Comparison of ENCODE assay signal across 13 cellular contexts in genomic region chr22:37044634-37045625, GRCh38. TPM values are rescaled to one million over a fixed set of nuclear protein-coding genes. Genes with fewer than 3 reads are reported as not detected.
DNase-seq lines count a peak whose midpoint lies in the region; ATAC-seq, FAIRE-seq and TF ChIP-seq lines count a peak whose summit lies in the region.
"Had no signal": no experiment of that assay in that cellular context is flagged by ENCODE, and none has a peak within 500 bp of the region (broad histone marks: within the 10 kb centered on the region; RNA-seq: fewer than 3 reads in every experiment).

No MANE protein-coding gene starts in this region.

- no peaks in the 10 kb centered on the region for H4K20me1 ChIP-seq in BLaER1
- H4K20me1 ChIP-seq in keratinocyte (ENCODE audit: control insufficient read depth, extremely low read depth, insufficient read depth, low read length) = no peaks in the 10 kb centered on the region

- H3K36me3 Mint-ChIP-seq in naive thymus-derived CD8-positive, alpha-beta T cell = no peaks in the 10 kb centered on the region
- H3K36me3 Mint-ChIP-seq: CD8-positive, alpha-beta memory T cell; T-cell had no signal

- H2AFZ ChIP-seq in keratinocyte (ENCODE audit: control insufficient read depth, low read length) = no peak overlapping the region

- FAIRE-seq in GM18507 (lab: Jason Lieb, UNC) (peak; percentile 39), keratinocyte (lab: Jason Lieb, UNC) (peak; percentile 58)

- no peaks in the 10 kb centered on the region for H3K9me3 Mint-ChIP-seq in naive thymus-derived CD8-positive, alpha-beta T cell
- H3K9me3 Mint-ChIP-seq: CD8-positive, alpha-beta memory T cell; nephron; T-cell had no signal

- H3K4me2 ChIP-seq in BLaER1 = peak overlapping the region; percentile 49
- H3K4me2 ChIP-seq in keratinocyte (ENCODE audit: control insufficient read depth, extremely low read depth, insufficient read depth, low read depth, low read length) = no peak overlapping the region

- H3K27me3 Mint-ChIP-seq in naive thymus-derived CD8-positive, alpha-beta T cell = peaks cover 0 to 7% (median 0%) of the 10 kb centered on the region in 5 donors

- TF ChIP-seq CTCF in RWPE2 (IDR thresholded peaks at IDR 0.05; ENCODE audit: poor library complexity, severe bottlenecking) (no peak), keratinocyte (optimal IDR thresholded peaks at IDR 0.05 in 1 of 3, IDR thresholded peaks at IDR 0.05 in 1 of 3, conservative IDR thresholded peaks at IDR 0.05 in 1 of 3; ENCODE audit: extremely low read depth in 1 of 3, insufficient read depth in 2 of 3, low read length in 3 of 3) (no peak)

- H3K36me3 ChIP-seq in BLaER1 = no peaks in the 10 kb centered on the region
- H3K36me3 ChIP-seq in RWPE2 (ENCODE audit: low read depth) = no peaks in the 10 kb centered on the region
- no peaks in the 10 kb centered on the region for H3K36me3 ChIP-seq in keratinocyte (ENCODE audit: control insufficient read depth in 2 of 2, extremely low read depth in 1 of 2, insufficient read depth in 2 of 2, low read length in 2 of 2)
- H3K36me3 ChIP-seq: heart right ventricle, MG63 had no signal

- H3K4me1 ChIP-seq in BLaER1 (peaks cover 47% of the 10 kb centered on the region), RWPE2 (ENCODE audit: insufficient read depth, poor library complexity, severe bottlenecking) (peaks cover 17% of the 10 kb centered on the region), keratinocyte (ENCODE audit: control insufficient read depth, extremely low read depth, insufficient read depth, low read length) (peaks cover 8% of the 10 kb centered on the region)

- no peak for DNase-seq in GM18507 (ENCODE audit: extremely low spot score, insufficient read length, low read depth)
- no peak for DNase-seq in RWPE2 (ENCODE audit: low spot score)
- DNase-seq in keratinocyte (ENCODE audit: low read depth, low spot score) = no peak
- no peak for DNase-seq in NCI-H2029 treated with DMSO at 0.1 percent for 48 hours (lab: John Stamatoyannopoulos, UW)
- no peak for DNase-seq in naive thymus-derived CD8-positive, alpha-beta T cell
- DNase-seq: activated CD4-positive, alpha-beta T cell treated with anti-CD3 and anti-CD28 coated beads for 4 hours; CD8-positive, alpha-beta memory T cell had no signal

- H3K4me1 Mint-ChIP-seq in naive thymus-derived CD8-positive, alpha-beta T cell = peaks cover 0 to 6% (median 2%) of the 10 kb centered on the region in 4 donors

- ATAC-seq in RWPE2 (ENCODE audit: low read depth) (peak; percentile 23; the same call in 2 of the 3 replicates), GM19324 (IDR thresholded peaks at IDR 0.05; ENCODE audit: low FRiP score, unreplicated experiment) (no peak)
- no peak for ATAC-seq in naive thymus-derived CD8-positive, alpha-beta T cell

- no peak overlapping the region for H3K4me3 Mint-ChIP-seq in naive thymus-derived CD8-positive, alpha-beta T cell
- H3K4me3 Mint-ChIP-seq: nephron, T-cell had no signal

- no peak overlapping the region for H3K27ac ChIP-seq in BLaER1
- no peak overlapping the region for H3K27ac ChIP-seq in RWPE2 (ENCODE audit: poor library complexity, severe bottlenecking)
- H3K27ac ChIP-seq in keratinocyte (ENCODE audit: control insufficient read depth, insufficient read depth, low read length) = no peak overlapping the region
- H3K27ac ChIP-seq: heart right ventricle had no signal

- no peak overlapping the region for H3K4me3 ChIP-seq in BLaER1
- no peak overlapping the region for H3K4me3 ChIP-seq in RWPE2 (ENCODE audit: severe bottlenecking)
- no peak overlapping the region for H3K4me3 ChIP-seq in keratinocyte (ENCODE audit: control insufficient read depth in 2 of 3, extremely low read depth in 1 of 3, insufficient read depth in 2 of 3, low read depth in 1 of 3, low read length in 3 of 3)
- H3K4me3 ChIP-seq: heart right ventricle, MG63 had no signal

- H3K79me2 ChIP-seq in keratinocyte (ENCODE audit: control insufficient read depth, insufficient read depth, low read length) = no peaks in the 10 kb centered on the region

- H3K27me3 ChIP-seq in BLaER1 (no peaks in the 10 kb centered on the region), RWPE2 (ENCODE audit: insufficient read depth, poor library complexity, severe bottlenecking) (no peaks in the 10 kb centered on the region), keratinocyte (ENCODE audit: control insufficient read depth, extremely low read depth, insufficient read depth, low read length) (no peaks in the 10 kb centered on the region)
- H3K27me3 ChIP-seq: MG63 had no signal

- no peak overlapping the region for H3K9ac ChIP-seq in BLaER1
- no peak overlapping the region for H3K9ac ChIP-seq in keratinocyte (ENCODE audit: control insufficient read depth, extremely low read depth, insufficient read depth, low read length)

- no peaks in the 10 kb centered on the region for H3K9me3 ChIP-seq in BLaER1
- H3K9me3 ChIP-seq in RWPE2 (ENCODE audit: severe bottlenecking) = no peaks in the 10 kb centered on the region
- H3K9me3 ChIP-seq in keratinocyte (ENCODE audit: control insufficient read depth, low read depth, low read length) = no peaks in the 10 kb centered on the region
- H3K9me3 ChIP-seq: heart right ventricle, MG63 had no signal

- dilution Hi-C loops in keratinocyte (cut with MboI; ENCODE audit: extremely low pct_ligation_motif_present, low sequenced_read_pairs) = no loop called here

- no peak overlapping the region for H3K27ac Mint-ChIP-seq in naive thymus-derived CD8-positive, alpha-beta T cell
- H3K27ac Mint-ChIP-seq: nephron, T-cell had no signal

- no peaks in the 10 kb centered on the region for H3K9me1 ChIP-seq in keratinocyte (ENCODE audit: control insufficient read depth, extremely low read depth, insufficient read depth, low read length)

- POLR2A ChIA-PET in naive thymus-derived CD8-positive, alpha-beta T cell (lab: Charles Lee) = no interaction called here

RNA-seq across cellular contexts. Expression of gene KCTD17, which starts 6.6 kb away (rescaled TPM):
- polyA plus RNA-seq in keratinocyte = 16.3 to 22.6 TPM (median 18.6 TPM) in 3 replicates
- polyA plus RNA-seq in keratinocyte (2011; ENCODE audit: low read depth) = 2.7 TPM
- 11.7 and 23.3 TPM in 2 replicates for polyA plus RNA-seq in keratinocyte (2011; cell fraction: cytosol; rRNA removed)
- 22.3 and 25.0 TPM in 2 replicates for polyA plus RNA-seq in keratinocyte (2011; cell fraction: nucleus; rRNA removed)
- polyA plus RNA-seq in keratinocyte (2012; ENCODE audit: low replicate concordance) = 11.1 and 28.3 TPM in 2 replicates
- polyA minus RNA-seq in keratinocyte = 32.0 to 71.8 TPM (median 42.1 TPM) in 3 replicates
- polyA minus RNA-seq in keratinocyte (2011; cell fraction: cytosol; rRNA and poly(A)+ RNA removed) = 27.2 TPM
- polyA minus RNA-seq in keratinocyte (2011; cell fraction: nucleus; rRNA and poly(A)+ RNA removed) = 6.0 and 9.3 TPM in 2 replicates
- 10 to 100 TPM; 26.1 to 26.6 TPM for total RNA-seq in naive thymus-derived CD8-positive, alpha-beta T cell
- polyA plus RNA-seq in naive thymus-derived CD8-positive, alpha-beta T cell = 10 to 100 TPM in 2 of 3 donors, 1 to 10 TPM in 1; 9.1 to 12.1 (median 10.3) TPM

RNA-seq across cellular contexts. Expression of gene MPST, which starts 25.4 kb away (rescaled TPM):
- polyA plus RNA-seq in keratinocyte = 23.5 to 37.9 TPM (median 27.8 TPM) in 3 replicates
- polyA plus RNA-seq in keratinocyte (2011; ENCODE audit: low read depth) = 27.4 TPM
- polyA plus RNA-seq in keratinocyte (2011; cell fraction: cytosol; rRNA removed) = 19.4 and 72.4 TPM in 2 replicates
- polyA plus RNA-seq in keratinocyte (2011; cell fraction: nucleus; rRNA removed) = 19.5 and 29.2 TPM in 2 replicates
- polyA plus RNA-seq in keratinocyte (2012; ENCODE audit: low replicate concordance) = 44.0 and 49.8 TPM in 2 replicates
- 10.2 to 28.2 TPM (median 13.3 TPM) in 3 replicates for polyA minus RNA-seq in keratinocyte
- 114 TPM for polyA minus RNA-seq in keratinocyte (2011; cell fraction: cytosol; rRNA and poly(A)+ RNA removed)
- polyA minus RNA-seq in keratinocyte (2011; cell fraction: nucleus; rRNA and poly(A)+ RNA removed) = 7.4 and 10.4 TPM in 2 replicates
- total RNA-seq in naive thymus-derived CD8-positive, alpha-beta T cell = 1 to 10 TPM; 1.1 to 1.5 TPM
- 1 to 10 TPM in 2 of 3 donors, under 1 TPM in 1; 0.34 to 9.7 (median 1.8) TPM for polyA plus RNA-seq in naive thymus-derived CD8-positive, alpha-beta T cell

RNA-seq across cellular contexts. Expression of gene TST, which starts 25.7 kb away (rescaled TPM):
- polyA plus RNA-seq in keratinocyte = 18.8 to 38.9 TPM (median 19.9 TPM) in 3 replicates
- 10.4 TPM for polyA plus RNA-seq in keratinocyte (2011; ENCODE audit: low read depth)
- 20.3 and 44.4 TPM in 2 replicates for polyA plus RNA-seq in keratinocyte (2011; cell fraction: cytosol; rRNA removed)
- 21.2 and 31.0 TPM in 2 replicates for polyA plus RNA-seq in keratinocyte (2011; cell fraction: nucleus; rRNA removed)
- polyA plus RNA-seq in keratinocyte (2012; ENCODE audit: low replicate concordance) = 21.2 and 31.8 TPM in 2 replicates
- polyA minus RNA-seq in keratinocyte = 10.1 to 20.4 TPM (median 13.1 TPM) in 3 replicates
- 34.5 TPM for polyA minus RNA-seq in keratinocyte (2011; cell fraction: cytosol; rRNA and poly(A)+ RNA removed)
- 10.0 and 12.0 TPM in 2 replicates for polyA minus RNA-seq in keratinocyte (2011; cell fraction: nucleus; rRNA and poly(A)+ RNA removed)
- not detected for total RNA-seq in naive thymus-derived CD8-positive, alpha-beta T cell
- 1 to 10 TPM in 1 of 3 donors, not detected in 2; 1.5 TPM for polyA plus RNA-seq in naive thymus-derived CD8-positive, alpha-beta T cell

Comparison
In these comparisons a context has a peak if more than half of its experiments do, and no peak if none do; other contexts are left out.
1. RNA of gene TST, which starts 25.7 kb away (polyA plus RNA-seq): 10.4 to 44.4 TPM in keratinocyte; 1.5 TPM in naive thymus-derived CD8-positive, alpha-beta T cell; every median in the first group is over 4 times any median in the second.